In genomic region chr11:34266987-34267386, GRCh38 we compare ENCODE assay signal across 13 cellular contexts.
DNase-seq lines count a peak whose midpoint lies in the region; ATAC-seq and TF ChIP-seq lines count a peak whose summit lies in the region.
"Had no signal": no experiment of that assay in that cellular context is flagged by ENCODE, and none has a peak within 500 bp of the region (broad histone marks: within the 10 kb centered on the region; RNA-seq: fewer than 3 reads in every experiment).

No MANE protein-coding gene starts in this region.

- H3K4me3 ChIP-seq in esophagus muscularis mucosa = no peak overlapping the region
- H3K4me3 ChIP-seq in uterus = no peak overlapping the region
- H3K4me3 ChIP-seq in lower leg skin (ENCODE audit: low read depth, poor library complexity, severe bottlenecking) = no peak overlapping the region
- H3K4me3 ChIP-seq: skin epidermis had no signal

- TF ChIP-seq CTCF in esophagus muscularis mucosa (IDR thresholded peaks at IDR 0.05) = no peak
- no peak for TF ChIP-seq CTCF in uterus (IDR thresholded peaks at IDR 0.05)
- TF ChIP-seq CTCF in lower leg skin (IDR thresholded peaks at IDR 0.05) = no peak

- no peaks in the 10 kb centered on the region for H3K27me3 ChIP-seq in esophagus muscularis mucosa
- no peaks in the 10 kb centered on the region for H3K27me3 ChIP-seq in uterus

- peaks cover 12 to 43% (median 35%) of the 10 kb centered on the region in 4 donors for H3K4me1 ChIP-seq in esophagus muscularis mucosa
- H3K4me1 ChIP-seq in uterus = peaks cover 0 to 16% of the 10 kb centered on the region in 2 donors

- H3K36me3 ChIP-seq in esophagus muscularis mucosa (no peaks in the 10 kb centered on the region), uterus (no peaks in the 10 kb centered on the region)

- WGBS in esophagus muscularis mucosa = 22% methylated on average over 10 of the region's 10 CpGs
- 6 to 14% methylated on average over 9 to 10 of the region's 10 CpGs for WGBS in lower leg skin, 2 donors

- peak; percentile 21 for DNase-seq in NCI-H1092 (lab: John Stamatoyannopoulos, UW)
- DNase-seq in esophagus muscularis mucosa (ENCODE audit: extremely low spot score) = no peak
- DNase-seq in midbrain (lab: John Stamatoyannopoulos, UW) = peak; percentile 57
- peak; percentile 39 to 46 for DNase-seq in uterus
- DNase-seq in lower leg skin (ENCODE audit: low spot score in 2 of 2) = no peak
- DNase-seq in GF-D8 (lab: John Stamatoyannopoulos, UW) = no peak
- DNase-seq: activated CD4-positive, alpha-beta T cell treated with anti-CD3 and anti-CD28 coated beads, Interleukin-2, amount 50 U/mL, for 48 hours; dermis blood vessel endothelial cell; glutamatergic neuron; mesendoderm; T-cell had no signal

- H3K27ac ChIP-seq in esophagus muscularis mucosa (replicated peaks in 1 of 4) (peak overlapping the region; percentile 38 to 59 (median 53)), uterus (peak overlapping the region; percentile 82)

- no peak for ATAC-seq in GM18867 (IDR thresholded peaks at IDR 0.05; ENCODE audit: unreplicated experiment)

- H3K9me3 ChIP-seq in esophagus muscularis mucosa = no peaks in the 10 kb centered on the region
- no peaks in the 10 kb centered on the region for H3K9me3 ChIP-seq in uterus

- TF ChIP-seq POLR2A in esophagus muscularis mucosa (IDR thresholded peaks at IDR 0.05; ENCODE audit: low read depth) = no peak
- TF ChIP-seq POLR2A in uterus (IDR thresholded peaks at IDR 0.05) = no peak
- TF ChIP-seq POLR2A in lower leg skin (IDR thresholded peaks at IDR 0.05) = no peak

- no peak for TF ChIP-seq EP300 in esophagus muscularis mucosa (IDR thresholded peaks at IDR 0.05)

- intact Hi-C loops in esophagus muscularis mucosa (cut with DNase I) = loop anchor here (10.0 kb wide), 1 partner anchor 78 kb away; no protein-coding TSS in a partner anchor
- intact Hi-C loops in uterus (cut with DNase I; ENCODE audit: low total_unique reads) = loop anchor here (10.0 kb wide), 1 partner anchor 78 kb away; no protein-coding TSS in a partner anchor
- intact Hi-C loops in lower leg skin (cut with DNase I; ENCODE audit: low total_unique reads) = no loop called here

Comparison
In these comparisons a context has a peak if more than half of its experiments do, and no peak if none do; other contexts are left out.
1. DNase-seq: peak in NCI-H1092 (single experiment), midbrain (single experiment) and uterus (2 of 2); none in esophagus muscularis mucosa (single experiment), lower leg skin (0 of 2) and GF-D8 (single experiment).